Comparison of ENCODE assay signal across 8 cellular contexts in genomic region chr10:80205478-80206276, GRCh38. TPM values are rescaled to one million over a fixed set of nuclear protein-coding genes. Genes with fewer than 3 reads are reported as not detected.
DNase-seq lines count a peak whose midpoint lies in the region; ATAC-seq and TF ChIP-seq lines count a peak whose summit lies in the region.

ANXA11 (minus strand) TSS chr10:80205537; CDS start chr10:80172861, 32,676 bp downstream.

- peak within 1 kb of the TSS; percentile 73 for H3K4me3 ChIP-seq in HUES64 (ENCODE audit: low read length)
- peak within 1 kb of the TSS; percentile 74 for H3K4me3 ChIP-seq in Panc1 (ENCODE audit: low read depth in 2 of 2, low read length in 2 of 2)
- peak within 1 kb of the TSS; percentile 88 for H3K4me3 ChIP-seq in fibroblast of mammary gland (ENCODE audit: control insufficient read depth, low read depth, low read length)
- H3K4me3 ChIP-seq in stomach = peak within 1 kb of the TSS; percentile 76 to 97 (median 81)

- DNase-seq in DMS114 treated with DMSO at 0.1 percent for 48 hours (lab: John Stamatoyannopoulos, UW; ENCODE audit: unreplicated experiment) = peak; percentile 68
- peak; percentile 75 for DNase-seq in Panc1 (ENCODE audit: low read depth, low spot score)
- DNase-seq in activated T-helper 1 cell treated with Interleukin-2 at 50 U/mL for 16 hours (ENCODE audit: low read depth) = peak; percentile 84
- peak; percentile 55 for DNase-seq in fibroblast of mammary gland (ENCODE audit: low read depth)
- peak; percentile 82 for DNase-seq in nephron progenitor cell
- DNase-seq in stomach = peak; percentile 91

- peak in 2 of 4 donors; percentile 84 to 86 for TF ChIP-seq POLR2A in stomach (IDR thresholded peaks at IDR 0.05)

- H3K4me3 Mint-ChIP-seq in nephron progenitor cell = peak within 1 kb of the TSS; percentile 86

- H3K27ac ChIP-seq in HUES64 (ENCODE audit: low read depth, low read length) = peak within 1 kb of the TSS; percentile 55; the same call in 1 of the 2 replicates
- peak within 1 kb of the TSS; percentile 93 for H3K27ac ChIP-seq in Panc1 (ENCODE audit: low read length)
- H3K27ac ChIP-seq in stomach = peak within 1 kb of the TSS; percentile 99 to 100 (median 99)

- POLR2A ChIA-PET in Panc1 (lab: Charles Lee) = no interaction called here

- H3K4me1 Mint-ChIP-seq in nephron progenitor cell = peaks cover 40% of the 10 kb centered on the region

- H3K9me3 ChIP-seq in HUES64 (ENCODE audit: insufficient read depth, low read depth, low read length) = no peaks in the 10 kb centered on the region
- no peaks in the 10 kb centered on the region for H3K9me3 ChIP-seq in Panc1 (ENCODE audit: control insufficient read depth, insufficient read depth, low read depth, low read length)
- no peaks in the 10 kb centered on the region for H3K9me3 ChIP-seq in stomach

- peaks cover 39% of the 10 kb centered on the region for H3K27me3 Mint-ChIP-seq in nephron progenitor cell (ENCODE audit: low read depth, poor library complexity)

- intact Hi-C loops in Panc1 (cut with micrococcal nuclease; ENCODE audit: unreplicated experiment) = loop anchor here (5.0 kb wide), 1 partner anchor 38 kb away; no protein-coding TSS in a partner anchor
- intact Hi-C loops in stomach (cut with DNase I; ENCODE audit: low total_unique reads) = loop anchor here (5.0 kb wide), 1 partner anchor 48 kb away; no protein-coding TSS in a partner anchor

- in situ Hi-C loops in Panc1 (cut with HindIII; ENCODE audit: low pct_unique_long_range_greater_than_20kb, low sequenced_read_pairs) = no loop called here

- H3K36me3 ChIP-seq in HUES64 (ENCODE audit: insufficient read depth, low read length) = no peaks in the 10 kb centered on the region
- H3K36me3 ChIP-seq in Panc1 (ENCODE audit: control insufficient read depth, insufficient read depth, low read length) = no peaks in the 10 kb centered on the region; the same call in 1 of the 2 replicates
- H3K36me3 ChIP-seq in stomach = peaks cover 0 to 7% (median 0%) of the 10 kb centered on the region in 4 donors

- H3K27ac Mint-ChIP-seq in nephron progenitor cell = no peak within 1 kb of the TSS

- ATAC-seq in GM21423 (IDR thresholded peaks at IDR 0.05; ENCODE audit: unreplicated experiment) = peak; percentile 82
- ATAC-seq in Panc1 = peak; percentile 84

- H3K36me3 Mint-ChIP-seq in nephron progenitor cell (ENCODE audit: low read depth) = no peaks in the 10 kb centered on the region

- H3K27me3 ChIP-seq in HUES64 (ENCODE audit: insufficient read depth, low read length) (peaks cover 29% of the 10 kb centered on the region), Panc1 (ENCODE audit: control insufficient read depth, insufficient read depth, low read length) (no peaks in the 10 kb centered on the region), stomach (no peaks in the 10 kb centered on the region)

- H3K9me3 Mint-ChIP-seq in nephron progenitor cell = no peaks in the 10 kb centered on the region

- H3K4me1 ChIP-seq in HUES64 (ENCODE audit: insufficient read depth, low read length) (peaks cover 31% of the 10 kb centered on the region), Panc1 (ENCODE audit: control insufficient read depth, insufficient read depth, low read length) (peaks cover 55% of the 10 kb centered on the region), stomach (peaks cover 60 to 83% (median 66%) of the 10 kb centered on the region in 4 donors)

- BruUV-seq in Panc1 (replicated peaks; lab: Mats Ljungman, UMichigan) = no TSS peak

- no peak for TF ChIP-seq CTCF in Panc1 (IDR thresholded peaks at IDR 0.05)
- no peak for TF ChIP-seq CTCF in fibroblast of mammary gland (conservative IDR thresholded peaks at IDR 0.05; ENCODE audit: control insufficient read depth, insufficient read depth, low read depth, low read length)
- no peak for TF ChIP-seq CTCF in nephron progenitor cell (IDR thresholded peaks at IDR 0.05)
- TF ChIP-seq CTCF in stomach (IDR thresholded peaks at IDR 0.05) = peak in 1 of 7 experiments; percentile 11

- 7% methylated on average over 43 of the region's 45 CpGs for WGBS in HUES64
- WGBS in stomach, 5 donors = 3 to 4% (median 3%) methylated on average over 20 to 45 of the region's 45 CpGs

- TF ChIP-seq EP300 in stomach (IDR thresholded peaks at IDR 0.05) = no peak

- CTCF ChIA-PET in Panc1 (lab: Charles Lee) = no interaction called here

- peak within 1 kb of the TSS; percentile 65 for H3K9ac ChIP-seq in HUES64 (ENCODE audit: low read depth, low read length)

RNA-seq across cellular contexts. Expression of gene ANXA11, which starts in this region (rescaled TPM):
- 27.5 TPM for polyA plus RNA-seq in HUES64 (2013, experiment 1 of 2)
- polyA plus RNA-seq in HUES64 (2013, experiment 2 of 2) = 41.3 TPM
- 241 TPM for total RNA-seq in Panc1 (2021; ENCODE audit: unreplicated experiment)
- 310 TPM for polyA plus RNA-seq in Panc1 (2012; ENCODE audit: insufficient read length)
- total RNA-seq in stomach = 100 to 1,000 TPM in 3 of 5 donors, 10 to 100 TPM in 2; 91.4 to 293 (median 109) TPM
- 100 to 1,000 TPM; 171 to 208 (median 181) TPM for polyA plus RNA-seq in stomach

Comparison
In these comparisons a context has a peak if more than half of its experiments do, and no peak if none do; other contexts are left out.
1. Peak in every context shown above with its lines: DNase-seq, ATAC-seq, H3K4me3 ChIP-seq and H3K27ac ChIP-seq.